ENCODE assay signal across 11 cellular contexts in genomic region chr3:54123538-54124196, GRCh38. TPM values are rescaled to one million over a fixed set of nuclear protein-coding genes. Genes with fewer than 3 reads are reported as not detected.
DNase-seq lines count a peak whose midpoint lies in the region; ATAC-seq, FAIRE-seq and TF ChIP-seq lines count a peak whose summit lies in the region.
"Had no signal": no experiment of that assay in that cellular context is flagged by ENCODE, and none has a peak within 500 bp of the region (broad histone marks: within the 10 kb centered on the region; RNA-seq: fewer than 3 reads in every experiment).

No MANE protein-coding gene starts in this region.

- peaks cover 9% of the 10 kb centered on the region for H3K4me1 Mint-ChIP-seq in glutamatergic neuron (ENCODE audit: low read depth, unreplicated experiment)
- peaks cover 3 to 5% of the 10 kb centered on the region in 2 donors for H3K4me1 Mint-ChIP-seq in natural killer cell treated with Interleukin-12 subunit alpha and Interleukin-12 subunit beta and Interleukin-15 and Interleukin-18, amount 100 ng/mL, for 72 hours (ENCODE audit: low read depth in 2 of 2)

- H3K27ac ChIP-seq in ovary, result peak overlapping the region; percentile 82 to 84

- 2 to 4% (median 3%) methylated on average over 18 of the region's 18 CpGs for WGBS in ovary, 3 donors

- H3K9me3 ChIP-seq in ovary, result no peaks in the 10 kb centered on the region

- H3K4me3 Mint-ChIP-seq in glutamatergic neuron (ENCODE audit: unreplicated experiment), result peak overlapping the region; percentile 96
- H3K4me3 Mint-ChIP-seq in natural killer cell treated with Interleukin-12 subunit alpha and Interleukin-12 subunit beta and Interleukin-15 and Interleukin-18, amount 100 ng/mL, for 72 hours, result no peak overlapping the region

- no peaks in the 10 kb centered on the region for H3K36me3 ChIP-seq in ovary

- no peak for TF ChIP-seq POLR2A in ovary (IDR thresholded peaks at IDR 0.05)

- H3K36me3 Mint-ChIP-seq in glutamatergic neuron (ENCODE audit: unreplicated experiment), result no peaks in the 10 kb centered on the region
- H3K36me3 Mint-ChIP-seq in natural killer cell treated with Interleukin-12 subunit alpha and Interleukin-12 subunit beta and Interleukin-15 and Interleukin-18, amount 100 ng/mL, for 72 hours, result peaks cover 6% of the 10 kb centered on the region

- no peak for ATAC-seq in natural killer cell treated with Interleukin-12 subunit alpha and Interleukin-12 subunit beta and Interleukin-15 and Interleukin-18, amount 100 ng/mL, for 72 hours

- intact Hi-C loops in ovary (cut with DNase I), result no loop called here

- H3K4me1 ChIP-seq in ovary (ENCODE audit: insufficient read depth), result no peaks in the 10 kb centered on the region

- H3K9me3 Mint-ChIP-seq in glutamatergic neuron (ENCODE audit: unreplicated experiment), result peaks cover 8% of the 10 kb centered on the region
- H3K9me3 Mint-ChIP-seq in natural killer cell treated with Interleukin-12 subunit alpha and Interleukin-12 subunit beta and Interleukin-15 and Interleukin-18, amount 100 ng/mL, for 72 hours, result no peaks in the 10 kb centered on the region

- no peak for TF ChIP-seq CTCF in glutamatergic neuron (IDR thresholded peaks at IDR 0.05; ENCODE audit: partially characterized antibody, unreplicated experiment)
- no peak for TF ChIP-seq CTCF in ovary (IDR thresholded peaks at IDR 0.05)

- H3K4me3 ChIP-seq in ovary, result peak overlapping the region; percentile 55

- no peaks in the 10 kb centered on the region for H3K27me3 ChIP-seq in ovary

- DNase-seq in DMS79 treated with DMSO at 0.1 percent for 48 hours (lab: John Stamatoyannopoulos, UW) (peak; percentile 59), NCI-H526 (lab: John Stamatoyannopoulos, UW) (peak; percentile 14 to 47), glutamatergic neuron (no peak), ovary (peak in 2 of 5 donors; percentile 11 to 26), GM19239 (ENCODE audit: insufficient read length, low spot score) (no peak), NCI-H1092 (lab: John Stamatoyannopoulos, UW) (no peak)
- no peak for DNase-seq in stimulated activated CD4-positive, alpha-beta T cell treated with anti-CD3 and anti-CD28 coated beads, Interleukin-1b, Interleukin-23, amount 100 ng/mL, for 48 hours
- DNase-seq in natural killer cell treated with Interleukin-12 subunit alpha and Interleukin-12 subunit beta and Interleukin-15 and Interleukin-18, amount 100 ng/mL, for 72 hours (ENCODE audit: low spot score), result no peak
- DNase-seq: activated CD8-positive, alpha-beta memory T cell treated with anti-CD3 and anti-CD28 coated beads, Interleukin-2, amount 50 U/mL, for 4 hours; EL had no signal

- H3K27ac Mint-ChIP-seq in glutamatergic neuron (ENCODE audit: unreplicated experiment), result peak overlapping the region; percentile 79
- no peak overlapping the region for H3K27ac Mint-ChIP-seq in natural killer cell treated with Interleukin-12 subunit alpha and Interleukin-12 subunit beta and Interleukin-15 and Interleukin-18, amount 100 ng/mL, for 72 hours

- no peak for FAIRE-seq in GM19239 (lab: Jason Lieb, UNC)

- H3K27me3 Mint-ChIP-seq in glutamatergic neuron (ENCODE audit: unreplicated experiment), result peaks cover 15% of the 10 kb centered on the region
- H3K27me3 Mint-ChIP-seq in natural killer cell treated with Interleukin-12 subunit alpha and Interleukin-12 subunit beta and Interleukin-15 and Interleukin-18, amount 100 ng/mL, for 72 hours, result peaks cover 31 to 40% of the 10 kb centered on the region in 2 donors

- TF ChIP-seq EP300 in ovary (IDR thresholded peaks at IDR 0.05), result no peak

RNA-seq across cellular contexts. Expression of gene CACNA2D3, which starts 1.3 kb away (rescaled TPM):
- total RNA-seq in glutamatergic neuron (ENCODE audit: unreplicated experiment) (10.0 TPM), ovary (10 to 100 TPM in 1 of 7 donors, 1 to 10 TPM in 6; 3.0 to 10.1 (median 5.1) TPM)
- 1 to 10 TPM; 2.0 to 4.7 TPM for polyA plus RNA-seq in ovary
- not detected for total RNA-seq in natural killer cell treated with Interleukin-12 subunit alpha and Interleukin-12 subunit beta and Interleukin-15 and Interleukin-18, amount 100 ng/mL, for 72 hours
- total RNA-seq: pulmonary artery endothelial cell had no signal

Comparison
In these comparisons a context has a peak if more than half of its experiments do, and no peak if none do; other contexts are left out.
1. DNase-seq: peak in DMS79 treated with DMSO at 0.1 percent for 48 hours (single experiment) and NCI-H526 (2 of 2); none in glutamatergic neuron (single experiment), GM19239 (single experiment), stimulated activated CD4-positive, alpha-beta T cell treated with anti-CD3 and anti-CD28 coated beads, Interleukin-1b, Interleukin-23, amount 100 ng/mL, for 48 hours (single experiment), NCI-H1092 (single experiment) and natural killer cell treated with Interleukin-12 subunit alpha and Interleukin-12 subunit beta and Interleukin-15 and Interleukin-18, amount 100 ng/mL, for 72 hours (single experiment).
2. RNA of gene CACNA2D3, which starts 1.3 kb away (total RNA-seq): 10.0 TPM in glutamatergic neuron (single experiment) and 3.0 to 10.1 TPM in ovary; not detected in natural killer cell treated with Interleukin-12 subunit alpha and Interleukin-12 subunit beta and Interleukin-15 and Interleukin-18, amount 100 ng/mL, for 72 hours; every median in the first group is over 4 times any median in the second.